ENCODE assay signal across 7 cellular contexts in the genomic region with DNA sequence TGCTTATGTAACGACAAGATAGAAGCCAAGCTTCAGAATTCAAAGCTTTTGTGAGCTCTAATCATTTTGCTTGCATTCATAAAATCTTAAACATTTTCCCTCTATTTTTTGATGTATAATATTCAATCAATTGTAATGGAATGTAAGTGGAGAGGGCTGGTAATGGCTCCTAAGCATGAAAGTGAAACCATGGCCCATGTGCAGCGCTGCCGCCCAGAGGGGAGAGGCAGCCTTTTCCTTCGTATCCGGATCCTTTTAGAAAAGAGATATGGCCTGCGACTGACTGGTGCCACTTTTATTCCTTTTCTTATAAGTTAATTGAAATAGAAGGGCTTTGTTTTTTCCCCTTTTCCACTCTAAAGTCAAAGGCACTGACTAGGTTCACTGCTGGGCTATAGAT.
DNase-seq lines count a peak whose midpoint lies in the region; ATAC-seq and TF ChIP-seq lines count a peak whose summit lies in the region.
"Not testable (repeated sequence)": the region's sequence is repeated elsewhere in the genome, so short reads cannot be mapped to it uniquely, and the experiment has no call there.

No MANE protein-coding gene starts in this region.

- CTCF ChIA-PET in IMR-90 (lab: Yijun Ruan, JAX), result interaction anchor here (0.6 kb wide), 1 partner anchor 38 kb away, joined by 7 read pairs; no protein-coding TSS in a partner anchor

- H2BK15ac ChIP-seq in IMR-90 (ENCODE audit: low read depth, low read length), result not testable (repeated sequence)

- H3K18ac ChIP-seq in IMR-90 (ENCODE audit: low read depth, low read length), result peak overlapping the region; percentile 58; the same call in 1 of the 2 replicates

- POLR2A ChIA-PET in IMR-90 (lab: Charles Lee; ENCODE audit: unreplicated experiment), result not testable (repeated sequence)

- not testable (repeated sequence) for H2AK5ac ChIP-seq in IMR-90 (ENCODE audit: low read depth, low read length)

- in situ Hi-C loops in IMR-90 (cut with MboI; ENCODE audit: low sequenced_read_pairs), result not testable (repeated sequence)

- not testable (repeated sequence) for H3K14ac ChIP-seq in IMR-90 (replicated peaks; ENCODE audit: low read depth, low read length)

- not testable (repeated sequence) for H4K20me1 ChIP-seq in IMR-90 (ENCODE audit: insufficient read depth, low read length)

- not testable (repeated sequence) for H2AK9ac ChIP-seq in IMR-90 (replicated peaks; ENCODE audit: low read depth, low read length, poor library complexity)

- not testable (repeated sequence) for H4K8ac ChIP-seq in IMR-90 (ENCODE audit: low read depth in 2 of 2, low read length in 2 of 2)

- H4K91ac ChIP-seq in IMR-90 (ENCODE audit: insufficient read depth, low read depth, low read length), result not testable (repeated sequence)

- H3K27ac ChIP-seq in IMR-90 (ENCODE audit: insufficient read depth, low read length); left lung: not testable (repeated sequence)

- peak; percentile 93 for ATAC-seq in IMR-90 (ENCODE audit: low read depth)
- ATAC-seq in left lung, result peak; percentile 66
- peak; percentile 88 for ATAC-seq in sciatic nerve

- not testable (repeated sequence) for H3K23ac ChIP-seq in IMR-90 (ENCODE audit: low read depth, low read length)

- H4K5ac ChIP-seq in IMR-90 (ENCODE audit: low read depth, low read length), result not testable (repeated sequence)

- DNase-seq in COLO829 (ENCODE audit: low spot score) (peak; percentile 7), IMR-90 (peak; percentile 4), SW480 (ENCODE audit: low spot score) (peak; percentile 30), choroid plexus epithelial cell (ENCODE audit: low read depth) (peak; percentile 0), foreskin melanocyte (peak; percentile 18)
- not testable (repeated sequence) for DNase-seq in left lung; sciatic nerve (ENCODE audit: low spot score)

- not testable (repeated sequence) for H3K9me1 ChIP-seq in IMR-90 (ENCODE audit: insufficient read depth, low read length)

- not testable (repeated sequence) for H3K79me1 ChIP-seq in IMR-90 (ENCODE audit: low read depth in 1 of 2, low read length in 2 of 2)

- not testable (repeated sequence) for H2BK120ac ChIP-seq in IMR-90 (ENCODE audit: low read depth, low read length)

- H3K27me3 ChIP-seq in IMR-90 (ENCODE audit: control insufficient read depth, insufficient read depth, low read length); left lung: not testable (repeated sequence)

- dilution Hi-C loops in IMR-90 (cut with HindIII; ENCODE audit: low sequenced_read_pairs, unreplicated experiment), result not testable (repeated sequence)

- H3K9me3 ChIP-seq in IMR-90 (ENCODE audit: control insufficient read depth, insufficient read depth, low read length); left lung: not testable (repeated sequence)

- not testable (repeated sequence) for TF ChIP-seq CTCF in IMR-90 (conservative IDR thresholded peaks at IDR 0.05; ENCODE audit: low read depth, low read length); choroid plexus epithelial cell (conservative IDR thresholded peaks at IDR 0.05; ENCODE audit: low read depth, low read length); left lung (IDR thresholded peaks at IDR 0.05)

- not testable (repeated sequence) for TF ChIP-seq POLR2A in IMR-90 (IDR thresholded peaks at IDR 0.05; ENCODE audit: low read depth, low read length)

- not testable (repeated sequence) for H3K4me1 ChIP-seq in IMR-90 (ENCODE audit: control insufficient read depth, insufficient read depth, low read length); left lung

- H3K9ac ChIP-seq in IMR-90 (ENCODE audit: low read depth, low read length), result not testable (repeated sequence)

- peak overlapping the region; percentile 34 for H2BK5ac ChIP-seq in IMR-90 (ENCODE audit: low read depth, low read length, poor library complexity, severe bottlenecking)

- intact Hi-C loops in IMR-90 (cut with micrococcal nuclease); left lung (cut with DNase I); sciatic nerve (cut with DNase I): not testable (repeated sequence)

- not testable (repeated sequence) for H2AFZ ChIP-seq in IMR-90 (replicated peaks; ENCODE audit: low read length, poor library complexity)

- no CpG with 5 or more reads among the region's 6 CpGs for WGBS in IMR-90 (ENCODE audit: extremely low coverage in 2 of 2, insufficient read length in 1 of 2), 2 experiments

- not testable (repeated sequence) for BruUV-seq in IMR-90 (replicated peaks; lab: Mats Ljungman, UMichigan)

- H3K4ac ChIP-seq in IMR-90 (ENCODE audit: low read depth, low read length), result not testable (repeated sequence)

- H3K36me3 ChIP-seq in IMR-90 (ENCODE audit: control insufficient read depth, insufficient read depth, low read length); left lung: not testable (repeated sequence)

- not testable (repeated sequence) for H2BK20ac ChIP-seq in IMR-90 (ENCODE audit: low read depth, low read length)

- not testable (repeated sequence) for TF ChIP-seq RAD21 in IMR-90 (IDR thresholded peaks at IDR 0.05; ENCODE audit: low read length)

- not testable (repeated sequence) for H3K4me3 ChIP-seq in IMR-90 (ENCODE audit: insufficient read depth, low read depth, low read length); choroid plexus epithelial cell (ENCODE audit: low read depth, low read length); left lung

- not testable (repeated sequence) for H3K56ac ChIP-seq in IMR-90 (ENCODE audit: extremely low read depth, insufficient read depth, low read length)

- peak overlapping the region; percentile 86 for H3K4me2 ChIP-seq in IMR-90 (ENCODE audit: low read depth, low read length)
